In genomic region chr2:231662028-231662810, GRCh38 we compare ENCODE assay signal across 8 cellular contexts. TPM values are rescaled to one million over a fixed set of nuclear protein-coding genes. Genes with fewer than 3 reads are reported as not detected.
DNase-seq lines count a peak whose midpoint lies in the region; ATAC-seq, FAIRE-seq and TF ChIP-seq lines count a peak whose summit lies in the region.

No MANE protein-coding gene starts in this region.

- H3K27me3 ChIP-seq in HUES6 (ENCODE audit: control insufficient read depth, insufficient read depth, low read length) (peaks cover 4% of the 10 kb centered on the region; the same call in 1 of the 2 replicates), pancreas (no peaks in the 10 kb centered on the region), thymus (ENCODE audit: control insufficient read depth, insufficient read depth) (no peaks in the 10 kb centered on the region)

- H3K27me3 Mint-ChIP-seq in Calu3 (ENCODE audit: unreplicated experiment), result no peaks in the 10 kb centered on the region
- H3K27me3 Mint-ChIP-seq in activated naive CD8-positive, alpha-beta T cell treated with anti-CD3 and anti-CD28 coated beads, Interleukin-2, amount 10 ng/mL, durations not matched to agents 7 days and 5 days, result no peaks in the 10 kb centered on the region

- H3K9me3 ChIP-seq in HUES6 (ENCODE audit: control insufficient read depth, insufficient read depth, low read depth, low read length) (no peaks in the 10 kb centered on the region), pancreas (no peaks in the 10 kb centered on the region), thymus (ENCODE audit: control insufficient read depth) (no peaks in the 10 kb centered on the region)

- no peaks in the 10 kb centered on the region for H3K9me3 Mint-ChIP-seq in Calu3 (ENCODE audit: low read depth, unreplicated experiment)
- no peaks in the 10 kb centered on the region for H3K9me3 Mint-ChIP-seq in activated naive CD8-positive, alpha-beta T cell treated with anti-CD3 and anti-CD28 coated beads, Interleukin-2, amount 10 ng/mL, durations not matched to agents 7 days and 5 days

- TF ChIP-seq CTCF in Calu3 (IDR thresholded peaks at IDR 0.05; ENCODE audit: unreplicated experiment) (no peak), pancreas (IDR thresholded peaks at IDR 0.05) (no peak)

- BruUV-seq in Calu3 (replicated peaks; lab: Mats Ljungman, UMichigan), result no TSS peak

- DNase-seq in Calu3 (peak; percentile 97), SKM-1 treated with dmso at 0.1 percent for 144 hours (lab: John Stamatoyannopoulos, UW; ENCODE audit: unreplicated experiment) (peak; percentile 95), Right ventricle myocardium inferior (ENCODE audit: missing footprints) (peak; percentile 97), pancreas (peak; percentile 94 to 100 (median 99))
- DNase-seq in activated naive CD8-positive, alpha-beta T cell treated with anti-CD3 and anti-CD28 coated beads, Interleukin-2, amount 10 ng/mL, durations not matched to agents 7 days and 5 days, result peak; percentile 100

- H3K4me1 Mint-ChIP-seq in Calu3 (ENCODE audit: low read depth, unreplicated experiment), result no peaks in the 10 kb centered on the region
- peaks cover 12% of the 10 kb centered on the region for H3K4me1 Mint-ChIP-seq in activated naive CD8-positive, alpha-beta T cell treated with anti-CD3 and anti-CD28 coated beads, Interleukin-2, amount 10 ng/mL, durations not matched to agents 7 days and 5 days

- 3% methylated on average over 77 to 87 of the region's 87 CpGs for WGBS in pancreas, 2 donors
- WGBS in thymus, result 7% methylated on average over 87 of the region's 87 CpGs

- peak overlapping the region; percentile 89 for H3K27ac ChIP-seq in HUES6 (ENCODE audit: low read depth, low read length)
- peak overlapping the region; percentile 80 to 97 (median 93) for H3K27ac ChIP-seq in pancreas
- H3K27ac ChIP-seq in thymus (ENCODE audit: low read depth), result peak overlapping the region; percentile 98

- H3K4me3 Mint-ChIP-seq in Calu3 (ENCODE audit: low read depth, unreplicated experiment), result peak overlapping the region; percentile 74
- peak overlapping the region; percentile 78 for H3K4me3 Mint-ChIP-seq in activated naive CD8-positive, alpha-beta T cell treated with anti-CD3 and anti-CD28 coated beads, Interleukin-2, amount 10 ng/mL, durations not matched to agents 7 days and 5 days

- peaks cover 41% of the 10 kb centered on the region for H3K4me1 ChIP-seq in HUES6 (ENCODE audit: control insufficient read depth, insufficient read depth, low read length)
- H3K4me1 ChIP-seq in pancreas, result peaks cover 0 to 15% (median 11%) of the 10 kb centered on the region in 3 donors
- H3K4me1 ChIP-seq in thymus (ENCODE audit: control insufficient read depth, insufficient read depth, low read length), result peaks cover 26% of the 10 kb centered on the region

- H3K36me3 Mint-ChIP-seq in Calu3 (ENCODE audit: insufficient read depth, unreplicated experiment), result peaks cover 29% of the 10 kb centered on the region
- peaks cover 1% of the 10 kb centered on the region for H3K36me3 Mint-ChIP-seq in activated naive CD8-positive, alpha-beta T cell treated with anti-CD3 and anti-CD28 coated beads, Interleukin-2, amount 10 ng/mL, durations not matched to agents 7 days and 5 days

- CTCF ChIA-PET in Calu3 (lab: Charles Lee), result no interaction called here

- no peaks in the 10 kb centered on the region for H3K36me3 ChIP-seq in HUES6 (ENCODE audit: control insufficient read depth, insufficient read depth, low read length)
- no peaks in the 10 kb centered on the region for H3K36me3 ChIP-seq in pancreas
- H3K36me3 ChIP-seq in thymus (ENCODE audit: control insufficient read depth, insufficient read depth), result no peaks in the 10 kb centered on the region

- peak overlapping the region; percentile 42 for H3K4me3 ChIP-seq in HUES6 (ENCODE audit: low read depth, low read length)
- peak overlapping the region; percentile 26 to 48 (median 32) for H3K4me3 ChIP-seq in pancreas
- peak overlapping the region; percentile 71 for H3K4me3 ChIP-seq in thymus (ENCODE audit: low read length)

- peak overlapping the region; percentile 85 for H3K9ac ChIP-seq in HUES6 (ENCODE audit: low read length)

- intact Hi-C loops in Calu3 (cut with micrococcal nuclease; ENCODE audit: unreplicated experiment), result no loop called here
- intact Hi-C loops in Right ventricle myocardium inferior (cut with DNase I), result loop anchor here (1.0 kb wide), 2 partner anchors 19 to 45 kb away; no protein-coding TSS in a partner anchor
- intact Hi-C loops in pancreas (cut with DNase I), result no loop called here

- no peak for FAIRE-seq in pancreas (lab: Jason Lieb, UNC)

- POLR2A ChIA-PET in activated naive CD8-positive, alpha-beta T cell treated with anti-CD3 and anti-CD28 coated beads, Interleukin-2, amount 10 ng/mL, durations not matched to agents 7 days and 5 days (lab: Charles Lee), result interaction anchor here (0.6 to 4.8 kb wide), 10 partner anchors 10 to 48 kb away, joined by 3 to 47 read pairs (median 3); partner anchors contain the start of gene PTMA

- H3K27ac Mint-ChIP-seq in Calu3 (ENCODE audit: unreplicated experiment), result peak overlapping the region; percentile 40
- H3K27ac Mint-ChIP-seq in activated naive CD8-positive, alpha-beta T cell treated with anti-CD3 and anti-CD28 coated beads, Interleukin-2, amount 10 ng/mL, durations not matched to agents 7 days and 5 days, result peak overlapping the region; percentile 92

- ATAC-seq in GM21367 (IDR thresholded peaks at IDR 0.05; ENCODE audit: unreplicated experiment) (peak; percentile 66), Right ventricle myocardium inferior (peak; percentile 80), pancreas (peak; percentile 73 to 83 (median 79))
- ATAC-seq in activated naive CD8-positive, alpha-beta T cell treated with anti-CD3 and anti-CD28 coated beads, Interleukin-2, amount 10 ng/mL, durations not matched to agents 7 days and 5 days (ENCODE audit: low read depth), result peak; percentile 94

RNA-seq across cellular contexts. Expression of gene PTMA, which starts 46.1 kb away (rescaled TPM):
- 1,239 and 1,354 TPM in 2 replicates for total RNA-seq in Calu3 (2022)
- 1,000 to 10,000 TPM; 1,404 to 1,416 TPM for total RNA-seq in activated naive CD8-positive, alpha-beta T cell treated with anti-CD3 and anti-CD28 coated beads, Interleukin-2, amount 10 ng/mL, durations not matched to agents 7 days and 5 days
- total RNA-seq in Right ventricle myocardium inferior, result 264 TPM
- 100 to 1,000 TPM; 319 to 600 (median 503) TPM for total RNA-seq in pancreas
- polyA plus RNA-seq in pancreas, result 100 to 1,000 TPM; 627 to 751 TPM
- polyA plus RNA-seq in thymus, result 2,183 TPM

Comparison
In these comparisons a context has a peak if more than half of its experiments do, and no peak if none do; other contexts are left out.
1. Peak in every context shown above with its lines: DNase-seq, ATAC-seq, H3K4me3 ChIP-seq and H3K27ac ChIP-seq.